In genomic region chr14:30980106-30980704, GRCh38 we compare ENCODE assay signal across 8 cellular contexts. TPM values are rescaled to one million over a fixed set of nuclear protein-coding genes. Genes with fewer than 3 reads are reported as not detected.
DNase-seq lines count a peak whose midpoint lies in the region; ATAC-seq, FAIRE-seq and TF ChIP-seq lines count a peak whose summit lies in the region.
"Not testable (repeated sequence)": the region's sequence is repeated elsewhere in the genome, so short reads cannot be mapped to it uniquely, and the experiment has no call there.

No MANE protein-coding gene starts in this region.

- H3K9me3 ChIP-seq in CD4-positive, alpha-beta T cell (ENCODE audit: control insufficient read depth, low read length); Loucy (ENCODE audit: insufficient read depth, low read depth, low read length); endothelial cell of umbilical vein (replicated peaks; ENCODE audit: control insufficient read depth, insufficient read depth, low read length); HepG2 (ENCODE audit: low read length): not testable (repeated sequence)

- H3K4me3 Mint-ChIP-seq in CD4-positive, alpha-beta T cell, result not testable (repeated sequence)

- H3K4me1 Mint-ChIP-seq in CD4-positive, alpha-beta T cell (ENCODE audit: low read depth), result peaks cover 26% of the 10 kb centered on the region

- H3K9me2 ChIP-seq in Loucy (replicated peaks; ENCODE audit: low read depth, low read length), result not testable (repeated sequence)

- H3F3A ChIP-seq in Loucy (ENCODE audit: low read depth), result not testable (repeated sequence)

- H3K36me3 ChIP-seq in Loucy (ENCODE audit: insufficient read depth, low read length); endothelial cell of umbilical vein (ENCODE audit: control insufficient read depth in 2 of 2, extremely low read depth in 1 of 2, insufficient read depth in 2 of 2, low read length in 2 of 2); HepG2 (replicated peaks in 1 of 2; ENCODE audit: control insufficient read depth in 1 of 2, insufficient read depth in 2 of 2, low read length in 2 of 2): not testable (repeated sequence)

- peak; percentile 90 for TF ChIP-seq RAD21 in HepG2 (CRISPR knock-in tag; IDR thresholded peaks at IDR 0.05)

- H3K27ac ChIP-seq in CD4-positive, alpha-beta T cell (ENCODE audit: low read depth, low read length); endothelial cell of umbilical vein (ENCODE audit: insufficient read depth, low read depth, low read length): not testable (repeated sequence)
- peak overlapping the region; percentile 7 for H3K27ac ChIP-seq in HepG2 (ENCODE audit: extremely low read length, insufficient read depth, low read length)

- H3K4me1 ChIP-seq in Loucy (ENCODE audit: insufficient read depth, low read length, poor library complexity, severe bottlenecking); endothelial cell of umbilical vein (ENCODE audit: control insufficient read depth, extremely low read depth, insufficient read depth, low read length): not testable (repeated sequence)
- peaks cover 29% of the 10 kb centered on the region for H3K4me1 ChIP-seq in HepG2 (ENCODE audit: insufficient read depth, low read length)

- not testable (repeated sequence) for TF ChIP-seq EP300 in HepG2 (IDR thresholded peaks at IDR 0.05; ENCODE audit: low read depth in 2 of 2, low read length in 2 of 2); HepG2 (CRISPR knock-in tag; IDR thresholded peaks at IDR 0.05; ENCODE audit: borderline replicate concordance)

- not testable (repeated sequence) for H3K4me3 ChIP-seq in Loucy (ENCODE audit: low read length, poor library complexity, severe bottlenecking); endothelial cell of umbilical vein (replicated peaks in 1 of 3; ENCODE audit: insufficient read depth in 1 of 3, low read depth in 1 of 3, low read length in 3 of 3); HepG2 (replicated peaks in 1 of 3; ENCODE audit: insufficient read depth in 1 of 3, low read depth in 2 of 3, low read length in 3 of 3)

- not testable (repeated sequence) for BruUV-seq in endothelial cell of umbilical vein (replicated peaks; lab: Mats Ljungman, UMichigan); HepG2 (replicated peaks; lab: Mats Ljungman, UMichigan)

- intact Hi-C loops in CD4-positive, alpha-beta T cell (cut with DNase I, micrococcal nuclease), result loop anchor here (1.0 to 5.0 kb wide), 4 partner anchors 42 to 377 kb away; no protein-coding TSS in a partner anchor
- intact Hi-C loops in endothelial cell of umbilical vein (cut with micrococcal nuclease), result loop anchor here (1.0 to 5.0 kb wide), 4 partner anchors 47 to 376 kb away; partner anchors contain the start of genes AP4S1 and STRN3
- intact Hi-C loops in HepG2 (cut with micrococcal nuclease; ENCODE audit: unreplicated experiment), result loop anchor here (1.0 to 10.0 kb wide), 4 partner anchors 46 to 375 kb away; partner anchors contain the start of gene STRN3

- in situ Hi-C loops in HepG2 (cut with HindIII; ENCODE audit: extremely low pct_ligation_motif_present, low pct_unique_long_range_greater_than_20kb), result loop anchor here (5.0 kb wide), 1 partner anchor 102 kb away; no protein-coding TSS in a partner anchor

- H2AFZ ChIP-seq in Loucy (ENCODE audit: low read length); endothelial cell of umbilical vein (ENCODE audit: low read depth, low read length); HepG2 (ENCODE audit: low read length): not testable (repeated sequence)

- dilution Hi-C loops in endothelial cell of umbilical vein (cut with MboI; ENCODE audit: extremely low pct_ligation_motif_present, low sequenced_read_pairs), result not testable (repeated sequence)

- FAIRE-seq in endothelial cell of umbilical vein (lab: Jason Lieb, UNC), result peak; percentile 72
- peak; percentile 30 for FAIRE-seq in HepG2 (lab: Jason Lieb, UNC)

- CTCF ChIA-PET in CD4-positive, alpha-beta T cell (lab: Charles Lee), result interaction anchor here (1.0 to 1.2 kb wide), 2 partner anchors 46 to 102 kb away, joined by 5 to 7 read pairs; partner anchors contain the start of gene STRN3
- CTCF ChIA-PET in endothelial cell of umbilical vein (lab: Charles Lee) (interaction anchor here (0.9 to 5.5 kb wide), 16 partner anchors 15 to 377 kb away, joined by 3 to 28 read pairs (median 4); partner anchors contain the start of gene STRN3), HepG2 (lab: Yijun Ruan, JAX; ENCODE audit: low intra/inter-chr PET ratio, low total read pairs) (interaction anchor here (0.7 to 5.8 kb wide), 4 partner anchors 99 to 134 kb away, joined by 3 to 102 read pairs (median 10); no protein-coding TSS in a partner anchor)

- peak overlapping the region; percentile 63 for H3K27ac Mint-ChIP-seq in CD4-positive, alpha-beta T cell

- TF ChIP-seq CTCF in CD4-positive, alpha-beta T cell (IDR thresholded peaks at IDR 0.05), result peak; percentile 70
- TF ChIP-seq CTCF in Loucy (conservative IDR thresholded peaks at IDR 0.05; ENCODE audit: low read length) (peak; percentile 66), endothelial cell of umbilical vein (IDR thresholded peaks at IDR 0.05; ENCODE audit: extremely low read depth in 1 of 2, insufficient read depth in 1 of 2, low read depth in 1 of 2, low read length in 2 of 2) (peak; percentile 39 to 49), HepG2 (CRISPR knock-in tag; IDR thresholded peaks at IDR 0.05) (peak; percentile 76)

- not testable (repeated sequence) for H3K9ac ChIP-seq in Loucy (ENCODE audit: low read depth, low read length, poor library complexity, severe bottlenecking); endothelial cell of umbilical vein (replicated peaks; ENCODE audit: extremely low read depth, insufficient read depth, low read length); HepG2 (ENCODE audit: insufficient read depth, low read depth, low read length)

- not testable (repeated sequence) for H3K4me2 ChIP-seq in Loucy (ENCODE audit: low read depth, low read length, poor library complexity, severe bottlenecking); endothelial cell of umbilical vein (ENCODE audit: insufficient read depth, low read length); HepG2 (ENCODE audit: low read depth, low read length)

- not testable (repeated sequence) for H3K27me3 Mint-ChIP-seq in CD4-positive, alpha-beta T cell

- DNase-seq in CD4-positive, alpha-beta T cell, result peak in 5 of 10 experiments; percentile 7 to 21 (median 18)
- DNase-seq in OCI-M1 (lab: John Stamatoyannopoulos, UW) (peak; percentile 83), endothelial cell of umbilical vein (ENCODE audit: low read depth, low spot score) (peak; percentile 81), HepG2 (ENCODE audit: low spot score) (peak; percentile 85)
- DNase-seq in activated CD8-positive, alpha-beta memory T cell treated with anti-CD3 and anti-CD28 coated beads, Interleukin-2, amount 50 U/mL, for 1 hour (ENCODE audit: extremely low read depth), result peak; percentile 14
- peak; percentile 8 to 43 for DNase-seq in stimulated activated CD4-positive, alpha-beta T cell treated with anti-CD3 and anti-CD28 coated beads, Interleukin-1b, Interleukin-23, amount 100 ng/mL, for 4 hours (ENCODE audit: low read depth in 2 of 2)

- not testable (repeated sequence) for H3K9me1 ChIP-seq in endothelial cell of umbilical vein (replicated peaks; ENCODE audit: control insufficient read depth, extremely low read depth, insufficient read depth, low read length)

- not testable (repeated sequence) for H3K9me3 Mint-ChIP-seq in CD4-positive, alpha-beta T cell

- 85% methylated on average over 13 of the region's 13 CpGs for WGBS in HepG2 (ENCODE audit: low lambda C conversion rate)

- H3K27me3 ChIP-seq in CD4-positive, alpha-beta T cell (ENCODE audit: control insufficient read depth, insufficient read depth, low read length); Loucy (ENCODE audit: insufficient read depth, low read length, poor library complexity, severe bottlenecking); endothelial cell of umbilical vein (ENCODE audit: control insufficient read depth in 2 of 2, insufficient read depth in 2 of 2, low read length in 2 of 2); HepG2 (ENCODE audit: control insufficient read depth in 1 of 2, insufficient read depth in 2 of 2, low read length in 2 of 2): not testable (repeated sequence)

- not testable (repeated sequence) for H3K36me3 Mint-ChIP-seq in CD4-positive, alpha-beta T cell (ENCODE audit: low read depth)

- POLR2A ChIA-PET in CD4-positive, alpha-beta T cell (lab: Charles Lee), result interaction anchor here (0.8 to 1.0 kb wide), 2 partner anchors 10 to 46 kb away, joined by 3 to 4 read pairs; no protein-coding TSS in a partner anchor
- POLR2A ChIA-PET in endothelial cell of umbilical vein (lab: Charles Lee), result not testable (repeated sequence)
- POLR2A ChIA-PET in HepG2 (lab: Yijun Ruan, JAX), result interaction anchor here (1.9 to 3.2 kb wide), 2 partner anchors 11 to 46 kb away, joined by 4 to 20 read pairs; partner anchors contain the start of genes AP4S1 and STRN3

- peaks cover 55% of the 10 kb centered on the region for H4K20me1 ChIP-seq in Loucy (ENCODE audit: insufficient read depth, low read length, poor library complexity, severe bottlenecking)
- peaks cover 15% of the 10 kb centered on the region for H4K20me1 ChIP-seq in endothelial cell of umbilical vein (replicated peaks; ENCODE audit: control insufficient read depth, extremely low read depth, insufficient read depth, low read length)
- peaks cover 78% of the 10 kb centered on the region for H4K20me1 ChIP-seq in HepG2 (ENCODE audit: insufficient read depth, low read length)

- H3K79me2 ChIP-seq in Loucy (ENCODE audit: insufficient read depth, low read length), result peaks cover 98% of the 10 kb centered on the region
- H3K79me2 ChIP-seq in endothelial cell of umbilical vein (ENCODE audit: control insufficient read depth, insufficient read depth, low read length), result peaks cover 73% of the 10 kb centered on the region
- H3K79me2 ChIP-seq in HepG2 (ENCODE audit: insufficient read depth, low read length), result peaks cover 96% of the 10 kb centered on the region

- peak; percentile 87 for ATAC-seq in CD4-positive, alpha-beta T cell (ENCODE audit: poor library complexity)
- ATAC-seq in GM21423 (IDR thresholded peaks at IDR 0.05; ENCODE audit: unreplicated experiment), result peak; percentile 55
- ATAC-seq in HepG2, result peak; percentile 80

- TF ChIP-seq POLR2A in endothelial cell of umbilical vein (IDR thresholded peaks at IDR 0.05; ENCODE audit: low read depth, low read length); HepG2 (IDR thresholded peaks at IDR 0.05; ENCODE audit: insufficient read depth in 1 of 2, low read depth in 2 of 2, low read length in 2 of 2): not testable (repeated sequence)

RNA-seq across cellular contexts. Expression of gene AP4S1, which starts 45.2 kb away (rescaled TPM):
- total RNA-seq in CD4-positive, alpha-beta T cell, result 10 to 100 TPM in 1 of 2 experiments, 1 to 10 TPM in 1; 9.8 to 12.1 TPM
- 7.2 TPM in 2 replicates for total RNA-seq in endothelial cell of umbilical vein
- 1.9 and 2.8 TPM in 2 replicates for polyA plus RNA-seq in endothelial cell of umbilical vein
- 3.9 and 4.5 TPM in 2 replicates for polyA plus RNA-seq in endothelial cell of umbilical vein (2011; cell fraction: cytosol; rRNA removed)
- polyA plus RNA-seq in endothelial cell of umbilical vein (2011; cell fraction: nucleus; rRNA removed), result 4.1 and 6.1 TPM in 2 replicates
- polyA plus RNA-seq in endothelial cell of umbilical vein (2012), result 3.4 and 4.4 TPM in 2 replicates
- 5.1 and 6.7 TPM in 2 replicates for polyA minus RNA-seq in endothelial cell of umbilical vein
- 4.7 TPM for polyA minus RNA-seq in endothelial cell of umbilical vein (2011; cell fraction: cytosol; rRNA and poly(A)+ RNA removed)
- 5.0 and 7.1 TPM in 2 replicates for polyA minus RNA-seq in endothelial cell of umbilical vein (2011; cell fraction: nucleus; rRNA and poly(A)+ RNA removed)
- 21.1 and 22.4 TPM in 2 replicates for total RNA-seq in HepG2 (2016; rRNA removed; fragmentation: Illumina TruSeq; extraction: Trizol)
- total RNA-seq in HepG2 (2016; cell fraction: cytosol; rRNA removed; fragmentation: Illumina TruSeq; extraction: Trizol; ENCODE audit: low read depth), result 13.0 and 13.5 TPM in 2 replicates
- 20.7 and 22.3 TPM in 2 replicates for total RNA-seq in HepG2 (2016; cell fraction: insoluble cytoplasmic fraction; rRNA removed; fragmentation: Illumina TruSeq; extraction: Trizol)
- total RNA-seq in HepG2 (2016; cell fraction: membrane; rRNA removed; fragmentation: Illumina TruSeq; extraction: Trizol), result 18.6 and 18.9 TPM in 2 replicates
- total RNA-seq in HepG2 (2016; cell fraction: nucleus; rRNA removed; fragmentation: Illumina TruSeq; extraction: Trizol), result 16.1 and 23.9 TPM in 2 replicates
- 3.9 and 4.2 TPM in 2 replicates for polyA plus RNA-seq in HepG2 (2011; rRNA removed)
- 2.7 and 4.3 TPM in 2 replicates for polyA plus RNA-seq in HepG2 (2011; cell fraction: cytosol; rRNA removed)
- polyA plus RNA-seq in HepG2 (2011; cell fraction: nucleus; rRNA removed), result 4.0 and 5.7 TPM in 2 replicates
- 8.4 and 10.9 TPM in 2 replicates for polyA plus RNA-seq in HepG2 (2012)
- 12.3 and 14.0 TPM in 2 replicates for polyA plus RNA-seq in HepG2 (2016; cell fraction: cytosol; fragmentation: Illumina TruSeq; extraction: Trizol; ENCODE audit: low read depth)
- polyA plus RNA-seq in HepG2 (2016; cell fraction: insoluble cytoplasmic fraction; fragmentation: Illumina TruSeq; extraction: Trizol; ENCODE audit: low read depth), result 22.9 and 29.9 TPM in 2 replicates
- polyA plus RNA-seq in HepG2 (2016; cell fraction: membrane; fragmentation: Illumina TruSeq; extraction: Trizol; ENCODE audit: low read depth), result 16.3 and 16.6 TPM in 2 replicates
- 18.7 and 24.5 TPM in 2 replicates for polyA plus RNA-seq in HepG2 (2016; cell fraction: nucleus; fragmentation: Illumina TruSeq; extraction: Trizol; ENCODE audit: insufficient read depth, low read depth)
- 5.4 and 7.3 TPM in 2 replicates for polyA minus RNA-seq in HepG2 (2011; rRNA and poly(A)+ RNA removed; ENCODE audit: low replicate concordance)
- 3.7 and 4.5 TPM in 2 replicates for polyA minus RNA-seq in HepG2 (2011; cell fraction: cytosol; rRNA and poly(A)+ RNA removed)
- polyA minus RNA-seq in HepG2 (2011; cell fraction: nucleus; rRNA and poly(A)+ RNA removed), result 13.8 and 15.0 TPM in 2 replicates

RNA-seq across cellular contexts. Expression of gene STRN3, which starts 46.0 kb away (rescaled TPM):
- total RNA-seq in CD4-positive, alpha-beta T cell, result 10 to 100 TPM; 15.1 to 16.9 TPM
- total RNA-seq in endothelial cell of umbilical vein (35.1 and 39.1 TPM in 2 replicates), HepG2 (2016; rRNA removed; fragmentation: Illumina TruSeq; extraction: Trizol) (123 and 135 TPM in 2 replicates)
- polyA plus RNA-seq in endothelial cell of umbilical vein (8.1 and 8.4 TPM in 2 replicates), HepG2 (2011; rRNA removed) (44.9 and 49.4 TPM in 2 replicates)
- 8.4 and 9.3 TPM in 2 replicates for polyA plus RNA-seq in endothelial cell of umbilical vein (2011; cell fraction: cytosol; rRNA removed)
- 32.6 and 34.6 TPM in 2 replicates for polyA plus RNA-seq in endothelial cell of umbilical vein (2011; cell fraction: nucleus; rRNA removed)
- polyA plus RNA-seq in endothelial cell of umbilical vein (2012), result 18.0 and 20.6 TPM in 2 replicates
- polyA minus RNA-seq in endothelial cell of umbilical vein, result 43.9 and 45.6 TPM in 2 replicates
- 14.0 TPM for polyA minus RNA-seq in endothelial cell of umbilical vein (2011; cell fraction: cytosol; rRNA and poly(A)+ RNA removed)
- polyA minus RNA-seq in endothelial cell of umbilical vein (2011; cell fraction: nucleus; rRNA and poly(A)+ RNA removed), result 69.1 and 94.1 TPM in 2 replicates
- total RNA-seq in HepG2 (2016; cell fraction: cytosol; rRNA removed; fragmentation: Illumina TruSeq; extraction: Trizol; ENCODE audit: low read depth), result 98.8 and 127 TPM in 2 replicates
- 127 and 145 TPM in 2 replicates for total RNA-seq in HepG2 (2016; cell fraction: insoluble cytoplasmic fraction; rRNA removed; fragmentation: Illumina TruSeq; extraction: Trizol)
- 62.4 and 67.2 TPM in 2 replicates for total RNA-seq in HepG2 (2016; cell fraction: membrane; rRNA removed; fragmentation: Illumina TruSeq; extraction: Trizol)
- 136 and 152 TPM in 2 replicates for total RNA-seq in HepG2 (2016; cell fraction: nucleus; rRNA removed; fragmentation: Illumina TruSeq; extraction: Trizol)
- polyA plus RNA-seq in HepG2 (2011; cell fraction: cytosol; rRNA removed), result 17.6 and 28.4 TPM in 2 replicates
- 37.0 and 38.5 TPM in 2 replicates for polyA plus RNA-seq in HepG2 (2011; cell fraction: nucleus; rRNA removed)
- polyA plus RNA-seq in HepG2 (2012), result 57.6 and 63.3 TPM in 2 replicates
- 1.6 and 2.2 TPM in 2 replicates for polyA plus RNA-seq in HepG2 (2016; cell fraction: cytosol; fragmentation: Illumina TruSeq; extraction: Trizol; ENCODE audit: low read depth)
- polyA plus RNA-seq in HepG2 (2016; cell fraction: insoluble cytoplasmic fraction; fragmentation: Illumina TruSeq; extraction: Trizol; ENCODE audit: low read depth), result 83.4 and 92.4 TPM in 2 replicates
- 9.6 and 10.8 TPM in 2 replicates for polyA plus RNA-seq in HepG2 (2016; cell fraction: membrane; fragmentation: Illumina TruSeq; extraction: Trizol; ENCODE audit: low read depth)
- polyA plus RNA-seq in HepG2 (2016; cell fraction: nucleus; fragmentation: Illumina TruSeq; extraction: Trizol; ENCODE audit: insufficient read depth, low read depth), result 89.5 and 94.1 TPM in 2 replicates
- polyA minus RNA-seq in HepG2 (2011; rRNA and poly(A)+ RNA removed; ENCODE audit: low replicate concordance), result 16.3 and 63.5 TPM in 2 replicates
- polyA minus RNA-seq in HepG2 (2011; cell fraction: cytosol; rRNA and poly(A)+ RNA removed), result 84.7 and 102 TPM in 2 replicates
- polyA minus RNA-seq in HepG2 (2011; cell fraction: nucleus; rRNA and poly(A)+ RNA removed), result 292 and 316 TPM in 2 replicates
